Comparison of ENCODE assay signal across 19 cellular contexts in genomic region chr7:78734626-78735025, GRCh38.
DNase-seq lines count a peak whose midpoint lies in the region; ATAC-seq and TF ChIP-seq lines count a peak whose summit lies in the region.
"Had no signal": no experiment of that assay in that cellular context is flagged by ENCODE, and none has a peak within 500 bp of the region (broad histone marks: within the 10 kb centered on the region; RNA-seq: fewer than 3 reads in every experiment).

No MANE protein-coding gene starts in this region.

- TF ChIP-seq CTCF in gastroesophageal sphincter (IDR thresholded peaks at IDR 0.05), result no peak

- H3K27me3 ChIP-seq in gastroesophageal sphincter, result no peaks in the 10 kb centered on the region
- H3K27me3 ChIP-seq: tibial artery had no signal

- no peaks in the 10 kb centered on the region for H3K36me3 ChIP-seq in gastroesophageal sphincter
- H3K36me3 ChIP-seq: tibial artery had no signal

- DNase-seq in AG08395 (ENCODE audit: low spot score) (peak; percentile 10), LHCN-M2 (ENCODE audit: low read depth) (peak; percentile 91), fibroblast of the conjunctiva (ENCODE audit: low read depth) (peak; percentile 3), GOT3 (lab: John Stamatoyannopoulos, UW) (no peak)
- DNase-seq in stimulated activated naive CD8-positive, alpha-beta T cell treated with anti-CD3 and anti-CD28 coated beads, Interleukin-15, amount 100 ng/mL, for 72 hours, result no peak
- DNase-seq: activated CD8-positive, alpha-beta memory T cell treated with anti-CD3 and anti-CD28 coated beads for 24 hours; amygdala; CD4-positive, CD25-positive, alpha-beta regulatory T cell; head of caudate nucleus; NCI-H1048; NCI-H82; stimulated activated CD4-positive, alpha-beta T cell treated with anti-CD3 and anti-CD28 coated beads, Interleukin-4, amount 100 ng/mL, for 24 hours; tibial artery had no signal

- TF ChIP-seq EP300 in gastroesophageal sphincter (IDR thresholded peaks at IDR 0.05), result no peak

- H3K4me1 Mint-ChIP-seq in stimulated activated naive CD8-positive, alpha-beta T cell treated with anti-CD3 and anti-CD28 coated beads, Interleukin-15, amount 100 ng/mL, for 72 hours, result no peaks in the 10 kb centered on the region
- H3K4me1 Mint-ChIP-seq: CD4-positive, CD25-positive, alpha-beta regulatory T cell; mesothelial cell of epicardium had no signal

- H3K27ac ChIP-seq in gastroesophageal sphincter, result no peak overlapping the region
- H3K27ac ChIP-seq: RWPE1, tibial artery, VCaP had no signal

- ATAC-seq in GM19324 (IDR thresholded peaks at IDR 0.05; ENCODE audit: low FRiP score, unreplicated experiment) (peak; percentile 56), gastroesophageal sphincter (no peak), HG03571 (IDR thresholded peaks at IDR 0.05; ENCODE audit: unreplicated experiment) (no peak)
- no peak for ATAC-seq in stimulated activated naive CD8-positive, alpha-beta T cell treated with anti-CD3 and anti-CD28 coated beads, Interleukin-15, amount 100 ng/mL, for 72 hours

- H3K27me3 Mint-ChIP-seq in stimulated activated naive CD8-positive, alpha-beta T cell treated with anti-CD3 and anti-CD28 coated beads, Interleukin-15, amount 100 ng/mL, for 72 hours, result no peaks in the 10 kb centered on the region
- H3K27me3 Mint-ChIP-seq: CD4-positive, CD25-positive, alpha-beta regulatory T cell had no signal

- peaks cover 0 to 7% of the 10 kb centered on the region in 2 donors for H3K9me3 Mint-ChIP-seq in stimulated activated naive CD8-positive, alpha-beta T cell treated with anti-CD3 and anti-CD28 coated beads, Interleukin-15, amount 100 ng/mL, for 72 hours
- H3K9me3 Mint-ChIP-seq: mesothelial cell of epicardium had no signal

- no peaks in the 10 kb centered on the region for H3K4me1 ChIP-seq in gastroesophageal sphincter

- WGBS in gastroesophageal sphincter (ENCODE audit: low coverage in 1 of 2), 2 donors, result 93 to 96% methylated on average over 5 to 6 of the region's 6 CpGs

- TF ChIP-seq POLR2A in gastroesophageal sphincter (IDR thresholded peaks at IDR 0.05), result no peak

- H3K4me3 Mint-ChIP-seq in stimulated activated naive CD8-positive, alpha-beta T cell treated with anti-CD3 and anti-CD28 coated beads, Interleukin-15, amount 100 ng/mL, for 72 hours, result no peak overlapping the region
- H3K4me3 Mint-ChIP-seq: CD4-positive, CD25-positive, alpha-beta regulatory T cell; mesothelial cell of epicardium had no signal

- no peak overlapping the region for H3K4me3 ChIP-seq in gastroesophageal sphincter
- H3K4me3 ChIP-seq: tibial artery had no signal

- H3K9me3 ChIP-seq in gastroesophageal sphincter, result no peaks in the 10 kb centered on the region
- H3K9me3 ChIP-seq: tibial artery had no signal

- no peak overlapping the region for H3K27ac Mint-ChIP-seq in stimulated activated naive CD8-positive, alpha-beta T cell treated with anti-CD3 and anti-CD28 coated beads, Interleukin-15, amount 100 ng/mL, for 72 hours
- H3K27ac Mint-ChIP-seq: CD4-positive, CD25-positive, alpha-beta regulatory T cell; mesothelial cell of epicardium had no signal

Comparison
In these comparisons a context has a peak if more than half of its experiments do, and no peak if none do; other contexts are left out.
1. DNase-seq: peak in AG08395 (single experiment), LHCN-M2 (single experiment) and fibroblast of the conjunctiva (single experiment); none in stimulated activated naive CD8-positive, alpha-beta T cell treated with anti-CD3 and anti-CD28 coated beads, Interleukin-15, amount 100 ng/mL, for 72 hours (0 of 2) and GOT3 (single experiment).